In the genomic region with DNA sequence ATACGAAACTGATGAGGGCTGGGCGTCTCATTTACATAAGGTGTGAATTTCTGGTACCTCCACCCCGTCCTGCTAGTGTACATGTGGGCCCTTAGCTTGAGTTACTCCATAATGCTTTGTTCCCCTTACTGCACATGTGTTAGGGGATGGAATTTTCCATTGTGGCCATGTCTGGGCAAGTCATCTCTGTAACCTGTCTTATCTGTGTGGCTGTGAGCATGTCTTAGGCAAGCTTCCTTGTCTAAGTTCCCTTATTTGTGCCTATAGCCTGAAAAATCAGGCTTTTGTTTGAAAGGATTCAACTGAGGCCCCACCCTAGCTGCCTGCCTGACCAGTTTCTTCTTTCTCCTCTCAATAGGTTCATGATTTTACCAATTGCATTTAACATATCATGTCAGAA, we compare ENCODE assay signal across 1 cellular context.
TF ChIP-seq lines count a peak whose summit lies in the region.

No MANE protein-coding gene starts in this region.

TF ChIP-seq in WTC11, 78 proteins besides CTCF, POLR2A, EP300 and RAD21 (continued from another document):
- TF ChIP-seq PRDM15 (CRISPR knock-in tag; IDR thresholded peaks at IDR 0.05) (no peak), ZNF416 (CRISPR knock-in tag; IDR thresholded peaks at IDR 0.05) (no peak)
